ENCODE assay signal across 2 cellular contexts in genomic region chr19:403221-404036, GRCh38.
TF ChIP-seq lines count a peak whose summit lies in the region.

No MANE protein-coding gene starts in this region.

TF ChIP-seq in SK-N-SH, 30 proteins besides CTCF, POLR2A, EP300 and RAD21 (continued from another document):
- no peak for TF ChIP-seq IRF3 (IDR thresholded peaks at IDR 0.05; ENCODE audit: low read depth, low read length)
- TF ChIP-seq SIN3A (IDR thresholded peaks at IDR 0.05; ENCODE audit: borderline replicate concordance, low read depth, low read length): no peak
- TF ChIP-seq ZBTB33 (IDR thresholded peaks at IDR 0.05; ENCODE audit: borderline replicate concordance, low read depth): no peak
- no peak for TF ChIP-seq FOSL2 (IDR thresholded peaks at IDR 0.05; ENCODE audit: borderline replicate concordance, low read depth)
- TF ChIP-seq GATA2 (CRISPR knock-in tag; IDR thresholded peaks at IDR 0.05): no peak
- no peak for TF ChIP-seq USF2 (IDR thresholded peaks at IDR 0.05; ENCODE audit: borderline replicate concordance, low read depth, low read length)
- TF ChIP-seq JUND (IDR thresholded peaks at IDR 0.05): no peak

TF ChIP-seq in SK-N-SH treated with all-trans-retinoic acid at 6 μM for 48 hours, 23 proteins besides CTCF, POLR2A, EP300 and RAD21 (continued from another document):
- TF ChIP-seq ZNF565 (CRISPR knock-in tag; conservative IDR thresholded peaks at IDR 0.05; ENCODE audit: low read depth): no peak
